In the genomic region with DNA sequence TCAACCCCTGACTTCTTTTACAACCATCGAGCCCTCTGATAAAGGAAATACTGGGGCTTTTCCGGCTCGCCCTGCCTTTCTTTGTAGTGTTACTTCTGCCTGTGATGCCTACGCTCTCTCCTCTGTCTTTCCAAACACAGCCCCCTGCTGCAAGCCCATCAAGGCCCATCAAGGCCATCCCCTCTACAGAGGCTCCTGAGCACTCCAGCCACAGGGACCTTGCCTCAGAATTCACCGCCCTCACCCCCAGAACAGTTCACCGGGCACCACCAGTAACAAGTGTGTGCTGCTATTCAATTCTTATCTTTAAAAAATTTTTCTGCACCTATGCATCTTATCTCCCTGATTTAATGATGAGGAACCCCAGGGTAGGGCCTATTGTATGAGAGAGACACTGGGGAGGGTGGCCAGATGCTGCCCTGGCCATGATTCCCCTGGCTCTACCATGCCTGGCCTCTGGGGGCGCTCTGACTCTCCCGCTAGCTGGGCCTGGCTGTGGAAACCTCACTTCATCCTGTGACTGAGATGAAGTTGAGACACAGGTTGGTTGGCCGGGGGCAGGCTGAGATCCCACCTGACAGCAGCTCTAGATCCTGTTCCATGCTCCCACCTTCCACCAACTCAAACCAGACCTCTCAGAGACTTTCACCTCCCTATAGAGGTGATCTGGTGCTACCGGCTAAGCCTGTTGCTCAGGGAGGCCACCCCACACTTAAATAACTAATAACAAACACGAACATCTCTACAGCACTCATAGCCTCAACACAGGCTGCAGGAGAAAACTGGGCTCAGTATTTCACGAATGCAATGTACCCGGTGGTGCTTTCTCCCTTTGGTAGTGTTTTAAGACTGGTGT, we compare ENCODE assay signal across 1 cellular context.
TF ChIP-seq lines count a peak whose summit lies in the region.

No MANE protein-coding gene starts in this region.

TF ChIP-seq in K562, 482 proteins besides CTCF, POLR2A, EP300 and RAD21 (continued from another document):
- TF ChIP-seq, protein P1, sequence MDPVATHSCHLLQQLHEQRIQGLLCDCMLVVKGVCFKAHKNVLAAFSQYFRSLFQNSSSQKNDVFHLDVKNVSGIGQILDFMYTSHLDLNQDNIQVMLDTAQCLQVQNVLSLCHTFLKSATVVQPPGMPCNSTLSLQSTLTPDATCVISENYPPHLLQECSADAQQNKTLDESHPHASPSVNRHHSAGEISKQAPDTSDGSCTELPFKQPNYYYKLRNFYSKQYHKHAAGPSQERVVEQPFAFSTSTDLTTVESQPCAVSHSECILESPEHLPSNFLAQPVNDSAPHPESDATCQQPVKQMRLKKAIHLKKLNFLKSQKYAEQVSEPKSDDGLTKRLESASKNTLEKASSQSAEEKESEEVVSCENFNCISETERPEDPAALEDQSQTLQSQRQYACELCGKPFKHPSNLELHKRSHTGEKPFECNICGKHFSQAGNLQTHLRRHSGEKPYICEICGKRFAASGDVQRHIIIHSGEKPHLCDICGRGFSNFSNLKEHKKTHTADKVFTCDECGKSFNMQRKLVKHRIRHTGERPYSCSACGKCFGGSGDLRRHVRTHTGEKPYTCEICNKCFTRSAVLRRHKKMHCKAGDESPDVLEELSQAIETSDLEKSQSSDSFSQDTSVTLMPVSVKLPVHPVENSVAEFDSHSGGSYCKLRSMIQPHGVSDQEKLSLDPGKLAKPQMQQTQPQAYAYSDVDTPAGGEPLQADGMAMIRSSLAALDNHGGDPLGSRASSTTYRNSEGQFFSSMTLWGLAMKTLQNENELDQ (CRISPR knock-in tag; IDR thresholded peaks at IDR 0.05; ENCODE audit: borderline replicate concordance) = no peak
- TF ChIP-seq MEF2D (tag; conservative IDR thresholded peaks at IDR 0.05; ENCODE audit: low read depth) (no peak), SAFB (IDR thresholded peaks at IDR 0.05; ENCODE audit: borderline replicate concordance, low read depth, low read length) (no peak), SMC3 (conservative IDR thresholded peaks at IDR 0.05; ENCODE audit: insufficient read depth, low read depth, low read length) (0 out of 2 replicates have a peak, but pooled peaks have one; percentile 36), KDM2B (CRISPR knock-in tag; IDR thresholded peaks at IDR 0.05) (no peak), YY1 (IDR thresholded peaks at IDR 0.05; ENCODE audit: borderline replicate concordance in 1 of 3, control insufficient read depth in 1 of 3, extremely low read depth in 1 of 3, insufficient read depth in 3 of 3, insufficient read length in 1 of 3, insufficient replicate concordance in 2 of 3, low read depth in 1 of 3, low read length in 2 of 3) (peak in 1 of 3 experiments; percentile 32), RBM15 (IDR thresholded peaks at IDR 0.05; ENCODE audit: insufficient read depth, low read length) (no peak), POLR3G (IDR thresholded peaks at IDR 0.05; ENCODE audit: extremely low read depth, insufficient read length, insufficient replicate concordance) (no peak), ZNF830 (CRISPR knock-in tag; IDR thresholded peaks at IDR 0.05) (no peak), ZFP36 (IDR thresholded peaks at IDR 0.05; ENCODE audit: low read depth, low read length, partially characterized antibody) (peak; percentile 17), RBBP5 (IDR thresholded peaks at IDR 0.05; ENCODE audit: borderline replicate concordance, insufficient read depth, low read length, poor library complexity, severe bottlenecking) (no peak), ELF4 (CRISPR knock-in tag; IDR thresholded peaks at IDR 0.05) (no peak), SMARCE1 (IDR thresholded peaks at IDR 0.05) (no peak), PURB (CRISPR knock-in tag; IDR thresholded peaks at IDR 0.05; ENCODE audit: low read depth) (no peak), XRCC5 (IDR thresholded peaks at IDR 0.05; ENCODE audit: low read depth, low read length) (peak; percentile 61; the same call in 1 of the 2 replicates), ZNF282 (CRISPR knock-in tag; IDR thresholded peaks at IDR 0.05) (no peak), THRB (CRISPR knock-in tag; conservative IDR thresholded peaks at IDR 0.05) (no peak), RB1 (IDR thresholded peaks at IDR 0.05; ENCODE audit: low read depth) (peak; percentile 44; the same call in 1 of the 2 replicates)
TF ChIP-seq in K562: peak in this region for 8.
